In the genomic region with DNA sequence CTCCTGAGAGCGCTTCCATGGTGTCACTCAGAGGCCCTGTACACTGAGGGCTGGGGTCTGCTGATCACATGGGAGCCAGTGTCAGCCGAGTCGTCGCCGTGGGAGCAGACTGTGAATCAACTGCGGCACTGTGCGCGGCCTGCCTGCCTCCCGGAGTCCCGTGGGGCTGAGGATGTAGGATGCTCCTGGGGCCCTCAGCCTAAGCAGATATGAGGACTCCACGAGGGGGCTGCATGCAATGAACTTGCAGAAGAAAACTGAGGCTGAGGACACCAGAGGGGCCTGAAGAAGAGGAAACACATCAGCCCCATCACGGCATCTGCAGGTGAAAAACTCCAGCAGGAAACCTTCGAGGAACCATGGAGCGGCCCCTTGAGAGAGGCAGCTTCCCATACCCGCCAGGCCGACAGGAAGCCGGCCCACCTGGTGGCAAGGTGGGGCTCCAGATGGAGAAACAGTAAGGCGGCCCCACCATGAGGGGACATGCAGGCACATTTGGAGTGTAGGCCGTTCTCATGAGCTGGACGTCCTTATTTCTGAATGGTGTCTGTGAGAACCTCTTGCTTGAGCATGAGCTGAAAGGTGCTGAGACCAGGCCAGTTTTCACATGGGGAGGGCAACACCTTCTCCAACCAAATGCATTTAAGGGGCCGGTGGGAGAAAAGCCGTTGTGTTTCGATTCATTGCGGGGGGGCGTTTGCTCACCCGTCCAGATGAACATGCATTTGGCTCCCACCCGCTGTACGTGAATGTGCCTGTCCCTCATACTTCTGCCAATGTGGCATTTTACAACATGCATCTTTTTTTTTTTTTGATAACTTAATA, we compare ENCODE assay signal across 19 cellular contexts. TPM values are rescaled to one million over a fixed set of nuclear protein-coding genes. Genes with fewer than 3 reads are reported as not detected.
DNase-seq lines count a peak whose midpoint lies in the region; ATAC-seq and TF ChIP-seq lines count a peak whose summit lies in the region.
"Had no signal": no experiment of that assay in that cellular context is flagged by ENCODE, and none has a peak within 500 bp of the region (broad histone marks: within the 10 kb centered on the region; RNA-seq: fewer than 3 reads in every experiment).

No MANE protein-coding gene starts in this region.

- no peak overlapping the region for H4K91ac ChIP-seq in neuronal stem cell (ENCODE audit: low read depth, low read length, poor library complexity)

- no peak overlapping the region for H3K4ac ChIP-seq in neuronal stem cell (ENCODE audit: low read length)

- peak overlapping the region; percentile 18 for H3K23ac ChIP-seq in neuronal stem cell (ENCODE audit: low read depth, low read length, poor library complexity)

- H2AFZ ChIP-seq in neuronal stem cell (ENCODE audit: low read length) = no peak overlapping the region

- in situ Hi-C loops in GM13977 (cut with MboI; ENCODE audit: low pct_unique_long_range_greater_than_20kb, low sequenced_read_pairs, unreplicated experiment) = no loop called here

- H2AK5ac ChIP-seq in neuronal stem cell (ENCODE audit: low read depth, low read length) = no peak overlapping the region

- H2BK12ac ChIP-seq in neuronal stem cell (ENCODE audit: low read length) = no peak overlapping the region

- no peak overlapping the region for H2BK120ac ChIP-seq in neuronal stem cell (ENCODE audit: low read depth, low read length)

- H3K18ac ChIP-seq in neuronal stem cell (ENCODE audit: low read length) = no peak overlapping the region

- intact Hi-C loops in left ventricle myocardium superior (cut with micrococcal nuclease) (no loop called here), left ventricle myocardium inferior (cut with micrococcal nuclease) (no loop called here), posterior cingulate gyrus (cut with DNase I) (no loop called here)

- TF ChIP-seq CTCF in left ventricle myocardium inferior (IDR thresholded peaks at IDR 0.05; ENCODE audit: borderline replicate concordance) (no peak), GM13977 (IDR thresholded peaks at IDR 0.05; ENCODE audit: extremely low read depth, insufficient read depth, missing control alignments) (no peak)

- no peak overlapping the region for H3K4me3 ChIP-seq in left ventricle myocardium inferior
- no peak overlapping the region for H3K4me3 ChIP-seq in neuronal stem cell (ENCODE audit: low read length in 2 of 2)
- H3K4me3 ChIP-seq: BLaER1 treated with 17β-estradiol and CSF1 and Interleukin-3, amounts not matched to agents 10 nM and 100 nM; HAP-1; K562; MG63 had no signal

- H2BK5ac ChIP-seq in neuronal stem cell (ENCODE audit: low read length) = no peak overlapping the region

- no peak overlapping the region for H4K8ac ChIP-seq in neuronal stem cell (ENCODE audit: low read depth, low read length)

- H3K79me1 ChIP-seq in neuronal stem cell (ENCODE audit: low read depth, low read length) = peaks cover 2% of the 10 kb centered on the region

- H3K36me3 ChIP-seq in left ventricle myocardium inferior (no peaks in the 10 kb centered on the region), neuronal stem cell (replicated peaks in 1 of 2; ENCODE audit: control insufficient read depth in 2 of 2, insufficient read depth in 2 of 2, low read length in 2 of 2) (no peaks in the 10 kb centered on the region)
- H3K36me3 ChIP-seq: BLaER1 treated with 17β-estradiol and CSF1 and Interleukin-3, amounts not matched to agents 10 nM and 100 nM; HAP-1; MG63 had no signal

- no peaks in the 10 kb centered on the region for H3K9me3 ChIP-seq in left ventricle myocardium inferior (replicated peaks)
- peaks cover 0 to 8% of the 10 kb centered on the region in 2 donors for H3K9me3 ChIP-seq in neuronal stem cell (replicated peaks in 1 of 2; ENCODE audit: control insufficient read depth in 2 of 2, insufficient read depth in 1 of 2, low read depth in 1 of 2, low read length in 2 of 2)
- H3K9me3 ChIP-seq: HAP-1, MG63 had no signal

- no CpG with 5 or more reads among the region's 28 CpGs for WGBS in neuronal stem cell (ENCODE audit: extremely low coverage in 2 of 2, insufficient read length in 2 of 2, insufficient replicate concordance in 1 of 2), 2 donors

- H3K27ac ChIP-seq in left ventricle myocardium inferior (replicated peaks) (no peak overlapping the region), neuronal stem cell (replicated peaks; ENCODE audit: low read length) (no peak overlapping the region)
- H3K27ac ChIP-seq: BLaER1 treated with 17β-estradiol and CSF1 and Interleukin-3, amounts not matched to agents 10 nM and 100 nM had no signal

- H3K4me1 ChIP-seq in left ventricle myocardium inferior (no peaks in the 10 kb centered on the region), neuronal stem cell (ENCODE audit: control insufficient read depth in 2 of 2, insufficient read depth in 1 of 2, low read depth in 1 of 2, low read length in 2 of 2) (peaks cover 0 to 2% of the 10 kb centered on the region in 2 donors)
- H3K4me1 ChIP-seq: HAP-1 had no signal

- H3K4me2 ChIP-seq in neuronal stem cell (ENCODE audit: insufficient read depth, low read length, poor library complexity, severe bottlenecking) = no peak overlapping the region
- H3K4me2 ChIP-seq: BLaER1 treated with 17β-estradiol and CSF1 and Interleukin-3, amounts not matched to agents 10 nM and 100 nM had no signal

- ATAC-seq in left ventricle myocardium superior = no peak
- peak; percentile 18 for ATAC-seq in esophagus mucosa
- ATAC-seq: K562 had no signal

- H3K9ac ChIP-seq in neuronal stem cell (ENCODE audit: low read depth, low read length, poor library complexity) = no peak overlapping the region
- H3K9ac ChIP-seq: BLaER1 treated with 17β-estradiol and CSF1 and Interleukin-3, amounts not matched to agents 10 nM and 100 nM had no signal

- H3K27me3 ChIP-seq in left ventricle myocardium inferior (ENCODE audit: low read depth) (peaks cover 6% of the 10 kb centered on the region), neuronal stem cell (ENCODE audit: control insufficient read depth in 3 of 3, insufficient read depth in 3 of 3, low read depth in 1 of 3, low read length in 3 of 3) (no peaks in the 10 kb centered on the region)
- H3K27me3 ChIP-seq: BLaER1 treated with 17β-estradiol and CSF1 and Interleukin-3, amounts not matched to agents 10 nM and 100 nM; MG63 had no signal

- DNase-seq in left ventricle myocardium superior (peak; percentile 29), left ventricle myocardium inferior (no peak), neuronal stem cell (ENCODE audit: low spot score) (no peak), ureter (ENCODE audit: low spot score) (peak; percentile 35), GM13977 (ENCODE audit: low spot score) (no peak), DMS114 treated with DMSO at 0.1 percent for 48 hours (lab: John Stamatoyannopoulos, UW; ENCODE audit: unreplicated experiment) (no peak), posterior cingulate gyrus (no peak)
- DNase-seq: 8988T; CD4-positive, alpha-beta memory T cell; MG63; NCI-H1417; NCI-H187; NCI-H446 treated with DMSO at 0.1 percent for 48 hours; NCI-H526 treated with DMSO at 0.1 percent for 48 hours; Right ventricle myocardium superior had no signal

- H2BK15ac ChIP-seq in neuronal stem cell (ENCODE audit: low read length) = no peak overlapping the region

- no peak overlapping the region for H3K14ac ChIP-seq in neuronal stem cell (ENCODE audit: low read length)

RNA-seq across cellular contexts. Expression of a gene that starts 35.2 kb away (rescaled TPM):
- total RNA-seq in left ventricle myocardium superior (4.3 TPM), left ventricle myocardium inferior (4.6 TPM), esophagus mucosa (3.5 TPM), ureter (13.3 TPM)
- polyA plus RNA-seq in neuronal stem cell (2013, experiment 1 of 2) = 5.3 TPM
- 5.7 TPM for polyA plus RNA-seq in neuronal stem cell (2013, experiment 2 of 2)
- total RNA-seq: CD4-positive, alpha-beta memory T cell; K562 had no signal
- polyA plus RNA-seq: K562 had no signal

Comparison
In these comparisons a context has a peak if more than half of its experiments do, and no peak if none do; other contexts are left out.
1. DNase-seq: peak in left ventricle myocardium superior (single experiment) and ureter (single experiment); none in left ventricle myocardium inferior (single experiment), neuronal stem cell (single experiment), GM13977 (single experiment), DMS114 treated with DMSO at 0.1 percent for 48 hours (single experiment) and posterior cingulate gyrus (0 of 10).